Comparison of ENCODE assay signal across 19 cellular contexts in the genomic region with DNA sequence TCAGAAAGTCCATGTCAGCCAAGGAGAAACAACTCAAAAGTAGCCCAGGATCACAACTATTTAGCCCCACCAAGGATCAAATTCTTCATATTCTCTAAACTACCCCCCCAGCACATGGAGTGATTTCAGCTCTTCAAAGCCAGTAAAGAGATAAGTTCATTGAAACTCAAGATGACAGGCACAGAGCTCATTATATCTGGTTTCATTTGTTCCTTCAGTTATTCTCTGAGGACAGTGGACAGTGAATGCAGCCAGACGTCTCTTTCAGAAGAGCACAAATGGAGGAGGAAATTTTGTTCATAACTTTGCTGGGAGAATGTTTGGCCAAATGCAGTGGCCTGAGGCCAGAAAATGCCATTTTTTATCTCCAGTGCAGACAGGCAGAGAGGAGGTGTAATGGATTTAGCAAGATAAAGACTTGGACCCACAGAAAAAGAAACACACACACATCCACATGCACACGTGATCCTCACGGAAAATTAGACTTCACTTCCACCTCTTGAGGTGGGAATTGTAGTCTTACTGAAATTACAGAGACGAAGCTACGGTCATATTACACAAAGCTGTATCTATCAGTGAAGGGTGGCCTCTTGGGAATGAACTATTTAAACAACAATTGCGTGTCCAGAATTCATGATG.
DNase-seq lines count a peak whose midpoint lies in the region; ATAC-seq, FAIRE-seq and TF ChIP-seq lines count a peak whose summit lies in the region.
"Had no signal": no experiment of that assay in that cellular context is flagged by ENCODE, and none has a peak within 500 bp of the region (broad histone marks: within the 10 kb centered on the region; RNA-seq: fewer than 3 reads in every experiment).

No MANE protein-coding gene starts in this region.

- ATAC-seq in HG03521 (IDR thresholded peaks at IDR 0.05; ENCODE audit: unreplicated experiment) = no peak

- no peak overlapping the region for H3K14ac ChIP-seq in neuronal stem cell (ENCODE audit: low read length)

- no CpG with 5 or more reads among the region's 6 CpGs for WGBS in neuronal stem cell (ENCODE audit: extremely low coverage in 2 of 2, insufficient read length in 2 of 2, insufficient replicate concordance in 1 of 2), 2 donors

- H3K36me3 ChIP-seq in BE2C (no peaks in the 10 kb centered on the region), endothelial cell of umbilical vein (ENCODE audit: control insufficient read depth in 2 of 2, extremely low read depth in 1 of 2, insufficient read depth in 2 of 2, low read length in 2 of 2) (no peaks in the 10 kb centered on the region), neuronal stem cell (replicated peaks in 1 of 2; ENCODE audit: control insufficient read depth in 2 of 2, insufficient read depth in 2 of 2, low read length in 2 of 2) (no peaks in the 10 kb centered on the region)
- H3K36me3 ChIP-seq: BLaER1 treated with 17β-estradiol and CSF1 and Interleukin-3, amounts not matched to agents 10 nM and 100 nM had no signal

- no peak overlapping the region for H4K91ac ChIP-seq in neuronal stem cell (ENCODE audit: low read depth, low read length, poor library complexity)

- H3K9ac ChIP-seq in endothelial cell of umbilical vein (replicated peaks; ENCODE audit: extremely low read depth, insufficient read depth, low read length) (no peak overlapping the region), neuronal stem cell (ENCODE audit: low read depth, low read length, poor library complexity) (no peak overlapping the region)
- H3K9ac ChIP-seq: BLaER1 treated with 17β-estradiol and CSF1 and Interleukin-3, amounts not matched to agents 10 nM and 100 nM had no signal

- dilution Hi-C loops in endothelial cell of umbilical vein (cut with MboI; ENCODE audit: extremely low pct_ligation_motif_present, low sequenced_read_pairs) = no loop called here

- TF ChIP-seq CTCF in BE2C (IDR thresholded peaks at IDR 0.05; ENCODE audit: low read depth, low read length) = no peak
- no peak for TF ChIP-seq CTCF in endothelial cell of umbilical vein (IDR thresholded peaks at IDR 0.05; ENCODE audit: extremely low read depth in 1 of 2, insufficient read depth in 1 of 2, low read depth in 1 of 2, low read length in 2 of 2)

- no peak overlapping the region for H3K23ac ChIP-seq in neuronal stem cell (ENCODE audit: low read depth, low read length, poor library complexity)

- H3K79me2 ChIP-seq in endothelial cell of umbilical vein (ENCODE audit: control insufficient read depth, insufficient read depth, low read length) = no peaks in the 10 kb centered on the region

- H3K9me1 ChIP-seq in endothelial cell of umbilical vein (replicated peaks; ENCODE audit: control insufficient read depth, extremely low read depth, insufficient read depth, low read length) = no peaks in the 10 kb centered on the region

- no peaks in the 10 kb centered on the region for H3K79me1 ChIP-seq in neuronal stem cell (ENCODE audit: low read depth, low read length)

- H3K27ac ChIP-seq in endothelial cell of umbilical vein (ENCODE audit: insufficient read depth, low read depth, low read length) = no peak overlapping the region
- no peak overlapping the region for H3K27ac ChIP-seq in neuronal stem cell (replicated peaks; ENCODE audit: low read length)
- no peak overlapping the region for H3K27ac ChIP-seq in caudate nucleus (ENCODE audit: low read depth, low read length)
- H3K27ac ChIP-seq: BLaER1 treated with 17β-estradiol and CSF1 and Interleukin-3, amounts not matched to agents 10 nM and 100 nM had no signal

- H4K20me1 ChIP-seq in endothelial cell of umbilical vein (replicated peaks; ENCODE audit: control insufficient read depth, extremely low read depth, insufficient read depth, low read length) = no peaks in the 10 kb centered on the region
- H4K20me1 ChIP-seq: BLaER1 treated with 17β-estradiol and CSF1 and Interleukin-3, amounts not matched to agents 10 nM and 100 nM had no signal

- H3K4me2 ChIP-seq in endothelial cell of umbilical vein (ENCODE audit: insufficient read depth, low read length) (no peak overlapping the region), neuronal stem cell (ENCODE audit: insufficient read depth, low read length, poor library complexity, severe bottlenecking) (no peak overlapping the region)
- H3K4me2 ChIP-seq: BLaER1 treated with 17β-estradiol and CSF1 and Interleukin-3, amounts not matched to agents 10 nM and 100 nM had no signal

- FAIRE-seq in endothelial cell of umbilical vein (lab: Jason Lieb, UNC) = peak; percentile 4
- FAIRE-seq in RCC 7860 (lab: Jason Lieb, UNC) = no peak
- FAIRE-seq: GM12892, GM18507 had no signal

- H3K27me3 ChIP-seq in BE2C (no peaks in the 10 kb centered on the region), endothelial cell of umbilical vein (ENCODE audit: control insufficient read depth in 2 of 2, insufficient read depth in 2 of 2, low read length in 2 of 2) (peaks cover 0 to 2% of the 10 kb centered on the region in 2 experiments), neuronal stem cell (ENCODE audit: control insufficient read depth in 3 of 3, insufficient read depth in 3 of 3, low read depth in 1 of 3, low read length in 3 of 3) (peaks cover 0 to 17% (median 8%) of the 10 kb centered on the region in 3 experiments)

- DNase-seq in BE2C = peak; percentile 22
- peak; percentile 45 for DNase-seq in NCI-H226
- DNase-seq in endothelial cell of umbilical vein (ENCODE audit: low read depth, low spot score) = peak; percentile 40
- DNase-seq in neuronal stem cell (ENCODE audit: low spot score) = no peak
- no peak for DNase-seq in caudate nucleus (lab: John Stamatoyannopoulos, UW)
- DNase-seq in RCC 7860 (ENCODE audit: low spot score) = no peak
- DNase-seq: CD8-positive, alpha-beta memory T cell; DMS53; KBM-7; NCI-H1105 treated with DMSO at 0.1 percent for 48 hours; NCI-H1694; NCI-H2107; NCI-H510A treated with DMSO at 0.1 percent for 48 hours; NCI-H774; OCI-M1 had no signal

- no peaks in the 10 kb centered on the region for H3K9me3 ChIP-seq in BE2C
- H3K9me3 ChIP-seq in endothelial cell of umbilical vein (replicated peaks; ENCODE audit: control insufficient read depth, insufficient read depth, low read length) = no peaks in the 10 kb centered on the region
- H3K9me3 ChIP-seq in neuronal stem cell (replicated peaks in 1 of 2; ENCODE audit: control insufficient read depth in 2 of 2, insufficient read depth in 1 of 2, low read depth in 1 of 2, low read length in 2 of 2) = no peaks in the 10 kb centered on the region

- H2AK5ac ChIP-seq in neuronal stem cell (ENCODE audit: low read depth, low read length) = no peak overlapping the region

- H2BK5ac ChIP-seq in neuronal stem cell (ENCODE audit: low read length) = no peak overlapping the region

- H2BK12ac ChIP-seq in neuronal stem cell (ENCODE audit: low read length) = no peak overlapping the region

- no peak overlapping the region for H2AFZ ChIP-seq in endothelial cell of umbilical vein (ENCODE audit: low read depth, low read length)
- peak overlapping the region; percentile 15 for H2AFZ ChIP-seq in neuronal stem cell (ENCODE audit: low read length)

- no peak overlapping the region for H2BK15ac ChIP-seq in neuronal stem cell (ENCODE audit: low read length)

- H3K4me1 ChIP-seq in BE2C (peaks cover 15% of the 10 kb centered on the region), endothelial cell of umbilical vein (ENCODE audit: control insufficient read depth, extremely low read depth, insufficient read depth, low read length) (peaks cover 2% of the 10 kb centered on the region), neuronal stem cell (ENCODE audit: control insufficient read depth in 2 of 2, insufficient read depth in 1 of 2, low read depth in 1 of 2, low read length in 2 of 2) (peaks cover 6 to 10% of the 10 kb centered on the region in 2 donors)

- H3K4me3 ChIP-seq in BE2C (ENCODE audit: low read depth, low read length) (no peak overlapping the region), endothelial cell of umbilical vein (replicated peaks in 1 of 3; ENCODE audit: insufficient read depth in 1 of 3, low read depth in 1 of 3, low read length in 3 of 3) (no peak overlapping the region), neuronal stem cell (ENCODE audit: low read length in 2 of 2) (no peak overlapping the region)
- H3K4me3 ChIP-seq: BLaER1 treated with 17β-estradiol and CSF1 and Interleukin-3, amounts not matched to agents 10 nM and 100 nM had no signal

- no peak overlapping the region for H4K8ac ChIP-seq in neuronal stem cell (ENCODE audit: low read depth, low read length)

- no peak overlapping the region for H2BK120ac ChIP-seq in neuronal stem cell (ENCODE audit: low read depth, low read length)

- CTCF ChIA-PET in endothelial cell of umbilical vein (lab: Charles Lee) = interaction anchor here (1.0 kb wide), 1 partner anchor 69 kb away, joined by 3 read pairs; no protein-coding TSS in a partner anchor

- intact Hi-C loops in endothelial cell of umbilical vein (cut with micrococcal nuclease) = no loop called here

- POLR2A ChIA-PET in endothelial cell of umbilical vein (lab: Charles Lee) = no interaction called here

- H3K18ac ChIP-seq in neuronal stem cell (ENCODE audit: low read length) = no peak overlapping the region

- TF ChIP-seq POLR2A in endothelial cell of umbilical vein (IDR thresholded peaks at IDR 0.05; ENCODE audit: low read depth, low read length) = no peak

- H3K4ac ChIP-seq in neuronal stem cell (ENCODE audit: low read length) = no peak overlapping the region

- no TSS peak for BruUV-seq in endothelial cell of umbilical vein (replicated peaks; lab: Mats Ljungman, UMichigan)

TF ChIP-seq in endothelial cell of umbilical vein, 7 proteins besides CTCF, POLR2A, EP300 and RAD21:
- TF ChIP-seq EZH2 (IDR thresholded peaks at IDR 0.05; ENCODE audit: borderline replicate concordance, low read depth, low read length, severe bottlenecking) (no peak), POLR2AphosphoS5 (IDR thresholded peaks at IDR 0.05; ENCODE audit: insufficient read depth, low read depth, low read length) (no peak), MAX (IDR thresholded peaks at IDR 0.05; ENCODE audit: insufficient read depth, insufficient read length) (no peak), JUN (IDR thresholded peaks at IDR 0.05; ENCODE audit: borderline replicate concordance, insufficient read depth, insufficient read length, low read depth) (no peak), FOS (IDR thresholded peaks at IDR 0.05; ENCODE audit: borderline replicate concordance, insufficient read depth, low read length) (no peak), GATA2 (IDR thresholded peaks at IDR 0.05; ENCODE audit: insufficient read depth, insufficient read length, low read depth, low read length) (no peak), MYC (IDR thresholded peaks at IDR 0.05; ENCODE audit: low read depth, low read length) (no peak)

Comparison
In these comparisons a context has a peak if more than half of its experiments do, and no peak if none do; other contexts are left out.
1. DNase-seq: peak in BE2C (single experiment), NCI-H226 (single experiment) and endothelial cell of umbilical vein (single experiment); none in neuronal stem cell (single experiment), caudate nucleus (0 of 61) and RCC 7860 (single experiment).